ENCODE assay signal across 8 cellular contexts in the genomic region with DNA sequence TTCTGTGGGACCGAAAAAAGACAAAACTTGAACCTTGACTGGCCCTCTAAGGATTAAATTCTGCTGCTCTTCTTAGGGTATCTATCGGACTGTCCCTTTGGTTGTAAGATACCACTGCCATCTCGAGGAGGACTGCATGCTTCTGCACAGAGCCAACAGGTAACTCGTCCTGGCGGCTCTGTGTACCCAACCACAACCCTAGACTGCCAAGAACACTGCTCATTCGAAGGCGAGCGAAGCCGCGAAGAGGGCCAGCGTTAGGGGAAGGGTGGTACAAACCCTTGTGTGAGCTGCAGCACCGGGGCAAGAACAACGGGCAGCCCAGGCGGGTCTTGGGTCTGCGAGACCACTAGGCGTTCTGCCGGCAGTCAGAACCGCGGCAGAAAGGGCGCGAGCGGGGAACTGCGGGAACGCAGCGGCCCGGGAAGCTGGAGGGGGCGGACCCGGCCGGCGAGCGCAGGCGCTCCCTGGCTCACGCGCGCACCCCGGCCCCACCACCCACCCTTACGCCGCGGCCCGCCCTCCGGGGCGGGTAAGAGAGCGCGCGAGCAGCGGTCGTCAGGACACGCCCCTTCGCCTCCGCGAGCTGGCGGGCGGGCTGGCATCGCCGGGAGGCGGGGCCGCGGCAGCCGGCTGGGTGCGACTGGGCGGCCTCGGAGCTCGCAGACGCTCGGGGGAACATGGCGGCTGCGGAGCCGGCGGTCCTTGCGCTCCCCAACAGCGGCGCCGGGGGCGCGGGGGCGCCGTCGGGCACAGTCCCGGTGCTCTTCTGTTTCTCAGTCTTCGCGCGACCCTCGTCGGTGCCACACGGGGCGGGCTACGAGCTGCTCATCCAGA. TPM values are rescaled to one million over a fixed set of nuclear protein-coding genes. Genes with fewer than 3 reads are reported as not detected.
DNase-seq lines count a peak whose midpoint lies in the region; ATAC-seq and TF ChIP-seq lines count a peak whose summit lies in the region.

A gene (plus strand): TSS at position 663 of the 837 bp plus-strand sequence. CDS start 18 bp downstream, at position 681.

- peak within 1 kb of the TSS; percentile 65 for H3K27ac ChIP-seq in CD4-positive, alpha-beta memory T cell (ENCODE audit: low read depth, low read length)

- peaks cover 0 to 3% (median 0%) of the 10 kb centered on the region in 8 donors for H3K9me3 Mint-ChIP-seq in CD4-positive, alpha-beta memory T cell

- peak within 1 kb of the TSS; percentile 85 to 93 (median 92) for H3K27ac Mint-ChIP-seq in CD4-positive, alpha-beta memory T cell

- H3K36me3 ChIP-seq in CD4-positive, alpha-beta memory T cell (ENCODE audit: insufficient read depth, low read length), result no peaks in the 10 kb centered on the region

- intact Hi-C loops in CD4-positive, alpha-beta memory T cell (cut with micrococcal nuclease), result loop anchor here (1.0 to 10.0 kb wide), 4 partner anchors 189 to 1577 kb away; a partner anchor contains a TSS
- intact Hi-C loops in lower leg skin (cut with DNase I; ENCODE audit: low total_unique reads), result no loop called here

- no peaks in the 10 kb centered on the region for H3K27me3 ChIP-seq in CD4-positive, alpha-beta memory T cell (ENCODE audit: insufficient read depth, low read length)

- WGBS in lower leg skin, 2 donors, result 2 to 3% methylated on average over 18 to 24 of the region's 87 CpGs

- H3K27me3 Mint-ChIP-seq in CD4-positive, alpha-beta memory T cell, result peaks cover 0 to 5% of the 10 kb centered on the region in 2 donors

- peak; percentile 88 to 95 (median 93) for DNase-seq in CD4-positive, alpha-beta memory T cell
- peak; percentile 93 for DNase-seq in NCI-H774 (lab: John Stamatoyannopoulos, UW)
- DNase-seq in activated CD4-positive, alpha-beta T cell treated with anti-CD3 and anti-CD28 coated beads, Interleukin-2, amount 50 U/mL, for 48 hours, result peak; percentile 90 to 92
- peak; percentile 59 to 90 for DNase-seq in dermis microvascular lymphatic vessel endothelial cell (ENCODE audit: low read depth in 2 of 2)
- peak; percentile 80 to 97 for DNase-seq in lower leg skin (ENCODE audit: low spot score in 2 of 2)
- peak; percentile 93 for DNase-seq in stimulated activated CD4-positive, alpha-beta T cell treated with anti-CD3 and anti-CD28 coated beads, Interleukin-4, amount 100 ng/mL, for 4 hours

- peaks cover 41% of the 10 kb centered on the region for H3K4me1 ChIP-seq in CD4-positive, alpha-beta memory T cell (ENCODE audit: insufficient read depth, low read length)

- no peak for TF ChIP-seq POLR2A in lower leg skin (IDR thresholded peaks at IDR 0.05)

- peak; percentile 87 for ATAC-seq in GM19452 (IDR thresholded peaks at IDR 0.05; ENCODE audit: unreplicated experiment)
- peak; percentile 48 for ATAC-seq in HG03575 (IDR thresholded peaks at IDR 0.05; ENCODE audit: extremely low read depth, insufficient number of reproducible peaks, low FRiP score, unreplicated experiment)

- H3K4me3 ChIP-seq in CD4-positive, alpha-beta memory T cell (ENCODE audit: low read length in 2 of 2), result peak within 1 kb of the TSS; percentile 69 to 83
- peak within 1 kb of the TSS; percentile 80 for H3K4me3 ChIP-seq in lower leg skin (ENCODE audit: low read depth, poor library complexity, severe bottlenecking)

- TF ChIP-seq CTCF in lower leg skin (IDR thresholded peaks at IDR 0.05), result no peak

- CTCF ChIA-PET in CD4-positive, alpha-beta memory T cell (lab: Charles Lee; ENCODE audit: partially characterized antibody), result interaction anchor here (0.6 to 4.5 kb wide), 10 partner anchors 9 to 1672 kb away, joined by 3 to 44 read pairs (median 4); no protein-coding TSS in a partner anchor

- POLR2A ChIA-PET in CD4-positive, alpha-beta memory T cell (lab: Charles Lee; ENCODE audit: partially characterized antibody), result interaction anchor here (1.0 to 2.2 kb wide), 6 partner anchors 17 to 1012 kb away, joined by 3 to 16 read pairs (median 4); no protein-coding TSS in a partner anchor

- H3K36me3 Mint-ChIP-seq in CD4-positive, alpha-beta memory T cell, result peaks cover 0 to 2% of the 10 kb centered on the region in 2 donors

- H3K4me3 Mint-ChIP-seq in CD4-positive, alpha-beta memory T cell, result peak within 1 kb of the TSS; percentile 89 to 94 (median 92)

- peaks cover 22 to 39% (median 30%) of the 10 kb centered on the region in 4 donors for H3K4me1 Mint-ChIP-seq in CD4-positive, alpha-beta memory T cell

- no peaks in the 10 kb centered on the region for H3K9me3 ChIP-seq in CD4-positive, alpha-beta memory T cell (ENCODE audit: control insufficient read depth in 1 of 2, low read length in 2 of 2)

RNA-seq across cellular contexts. Expression of the gene that starts here (rescaled TPM):
- total RNA-seq in CD4-positive, alpha-beta memory T cell, result 10 to 100 TPM; 13.7 to 16.6 TPM
- 10 to 100 TPM; 28.0 to 36.1 TPM for polyA plus RNA-seq in CD4-positive, alpha-beta memory T cell
- total RNA-seq in dermis microvascular lymphatic vessel endothelial cell, result 8.1 and 10.1 TPM in 2 replicates
- total RNA-seq in lower leg skin, result 10 to 100 TPM; 37.7 to 67.2 (median 38.7) TPM

Comparison
In these comparisons a context has a peak if more than half of its experiments do, and no peak if none do; other contexts are left out.
1. Peak in every context shown above with its lines: DNase-seq, ATAC-seq, H3K4me3 ChIP-seq and H3K27ac ChIP-seq.